In genomic region chr20:50032955-50033666, GRCh38 we compare ENCODE assay signal across 20 cellular contexts. TPM values are rescaled to one million over a fixed set of nuclear protein-coding genes. Genes with fewer than 3 reads are reported as not detected.
DNase-seq lines count a peak whose midpoint lies in the region; ATAC-seq, FAIRE-seq and TF ChIP-seq lines count a peak whose summit lies in the region.
"Had no signal": no experiment of that assay in that cellular context is flagged by ENCODE, and none has a peak within 500 bp of the region (broad histone marks: within the 10 kb centered on the region; RNA-seq: fewer than 3 reads in every experiment).

No MANE protein-coding gene starts in this region.

- H3K27ac ChIP-seq in K562 (ENCODE audit: extremely low read depth, low read depth, low read length) = no peak overlapping the region
- no peak overlapping the region for H3K27ac ChIP-seq in mesenchymal stem cell (ENCODE audit: low read length, poor library complexity, severe bottlenecking)
- peak overlapping the region; percentile 80 for H3K27ac ChIP-seq in smooth muscle cell (ENCODE audit: low read depth)
- no peak overlapping the region for H3K27ac ChIP-seq in small intestine (ENCODE audit: low read depth in 1 of 2, low read length in 1 of 2)

- peak overlapping the region; percentile 52 to 75 for H3K4ac ChIP-seq in mesenchymal stem cell (ENCODE audit: low read depth in 1 of 2, low read length in 2 of 2)

- no peak for TF ChIP-seq POLR2A in K562 (conservative IDR thresholded peaks at IDR 0.05)

- H3K4me1 ChIP-seq in K562 (replicated peaks in 1 of 2; ENCODE audit: control insufficient read depth in 2 of 2, insufficient read depth in 2 of 2, low read length in 2 of 2) (peaks cover 21 to 22% of the 10 kb centered on the region in 2 experiments; a peak in 4 of 5 replicates), mesenchymal stem cell (ENCODE audit: control insufficient read depth, insufficient read depth, low read depth, low read length) (peaks cover 33% of the 10 kb centered on the region), smooth muscle cell (ENCODE audit: low read depth) (no peaks in the 10 kb centered on the region), small intestine (ENCODE audit: control insufficient read depth in 2 of 2, insufficient read depth in 1 of 2, low read depth in 1 of 2, low read length in 1 of 2) (no peaks in the 10 kb centered on the region)

- FAIRE-seq in K562 (lab: Jason Lieb, UNC) = no peak
- no peak for FAIRE-seq in small intestine (lab: Jason Lieb, UNC)
- FAIRE-seq: islet of Langerhans had no signal

- H4K8ac ChIP-seq in mesenchymal stem cell (ENCODE audit: low read length) = peak overlapping the region; percentile 82

- H3K79me2 ChIP-seq in K562 (ENCODE audit: control insufficient read depth, insufficient read depth, low read length) (no peaks in the 10 kb centered on the region), smooth muscle cell (ENCODE audit: low read depth) (no peaks in the 10 kb centered on the region)

- H4K91ac ChIP-seq in mesenchymal stem cell (ENCODE audit: low read length) = peak overlapping the region; percentile 80

- H3K4me1 Mint-ChIP-seq in HFFc6 (ENCODE audit: low read depth) = peaks cover 54% of the 10 kb centered on the region

- WGBS in K562 (ENCODE audit: insufficient coverage, low coverage, missing lambda C conversion rate) = 74% methylated on average over 9 of the region's 9 CpGs
- WGBS in mesenchymal stem cell = 95% methylated on average over 8 of the region's 9 CpGs
- WGBS in smooth muscle cell (ENCODE audit: low lambda C conversion rate) = 88% methylated on average over 9 of the region's 9 CpGs
- WGBS in small intestine, 3 donors = 91 to 93% (median 93%) methylated on average over 9 of the region's 9 CpGs

- POLR2A ChIA-PET in K562 (lab: Yijun Ruan, JAX) = interaction anchor here (0.6 kb wide), 1 partner anchor 8 kb away, joined by 3 read pairs; no protein-coding TSS in a partner anchor

- intact Hi-C loops in K562 (cut with micrococcal nuclease) = no loop called here

- no peak overlapping the region for H3K4me3 ChIP-seq in K562
- H3K4me3 ChIP-seq in mesenchymal stem cell (ENCODE audit: insufficient read depth in 1 of 2, low read depth in 1 of 2, low read length in 2 of 2) = no peak overlapping the region
- no peak overlapping the region for H3K4me3 ChIP-seq in smooth muscle cell
- H3K4me3 ChIP-seq in small intestine (ENCODE audit: low read depth in 1 of 2, low read length in 2 of 2) = no peak overlapping the region
- H3K4me3 ChIP-seq: tibial nerve had no signal

- H3K36me3 Mint-ChIP-seq in HFFc6 (ENCODE audit: low read depth) = peaks cover 9% of the 10 kb centered on the region

- peaks cover 16% of the 10 kb centered on the region for H3F3A ChIP-seq in smooth muscle cell (ENCODE audit: low read depth)

- peak overlapping the region; percentile 54 for H2BK120ac ChIP-seq in mesenchymal stem cell (ENCODE audit: low read depth, low read length)

- H3K9me1 ChIP-seq in K562 (ENCODE audit: control insufficient read depth, insufficient read depth, low read length) = no peaks in the 10 kb centered on the region

- peaks cover under 1% of the 10 kb centered on the region for H3K27me3 Mint-ChIP-seq in HFFc6 (ENCODE audit: insufficient read depth)
- H3K27me3 Mint-ChIP-seq: activated T-cell treated with anti-CD3 and anti-CD28 coated beads, Interleukin-2, amount 50 U/mL, for 24 hours had no signal

- no peak for DNase-seq in HFFc6
- DNase-seq in K562 (ENCODE audit: extremely low read depth in 1 of 4, low spot score in 3 of 4) = no peak
- no peak for DNase-seq in mesenchymal stem cell
- DNase-seq in smooth muscle cell (lab: John Stamatoyannopoulos, UW; ENCODE audit: unreplicated experiment) = no peak
- no peak for DNase-seq in NCI-H2029 treated with DMSO at 0.1 percent for 48 hours (lab: John Stamatoyannopoulos, UW)
- no peak for DNase-seq in glomerular visceral epithelial cell (ENCODE audit: extremely low spot score)
- DNase-seq in small intestine = no peak
- DNase-seq: activated CD8-positive, alpha-beta T cell treated with anti-CD3 and anti-CD28 coated beads, Interleukin-2, amount 10 ng/mL, durations not matched to agents 7 days and 5 days; activated naive CD4-positive, alpha-beta T cell treated with anti-CD3 and anti-CD28 coated beads for 36 hours; activated T-cell treated with anti-CD3 and anti-CD28 coated beads, Interleukin-2, amount 50 U/mL, for 24 hours; anterior cingulate cortex; NCI-H345; nephron progenitor cell; stimulated activated naive CD4-positive, alpha-beta T cell had no signal

- H3K79me1 ChIP-seq in mesenchymal stem cell (replicated peaks; ENCODE audit: low read length, poor library complexity, severe bottlenecking) = no peaks in the 10 kb centered on the region

- H2AFZ ChIP-seq in K562 (ENCODE audit: low read depth, low read length) = no peak overlapping the region
- H2AFZ ChIP-seq in mesenchymal stem cell (ENCODE audit: low read depth, low read length) = no peak overlapping the region
- H2AFZ ChIP-seq in smooth muscle cell (ENCODE audit: low read depth) = no peak overlapping the region

- H3K9ac ChIP-seq in K562 (ENCODE audit: insufficient read depth in 1 of 2, low read depth in 2 of 2, low read length in 2 of 2) = no peak overlapping the region
- peak overlapping the region; percentile 59 for H3K9ac ChIP-seq in mesenchymal stem cell (ENCODE audit: low read length)
- no peak overlapping the region for H3K9ac ChIP-seq in smooth muscle cell (ENCODE audit: low read depth)

- H3K27me3 ChIP-seq in K562 (ENCODE audit: control insufficient read depth in 2 of 2, insufficient read depth in 2 of 2, low read length in 2 of 2) = no peaks in the 10 kb centered on the region
- H3K27me3 ChIP-seq in mesenchymal stem cell (ENCODE audit: control insufficient read depth in 1 of 2, insufficient read depth in 1 of 2, low read length in 2 of 2) = peaks cover 8 to 12% of the 10 kb centered on the region in 2 experiments
- no peaks in the 10 kb centered on the region for H3K27me3 ChIP-seq in smooth muscle cell (ENCODE audit: low read depth)
- no peaks in the 10 kb centered on the region for H3K27me3 ChIP-seq in small intestine (ENCODE audit: control insufficient read depth in 2 of 2, insufficient read depth in 2 of 2, low read length in 2 of 2)
- H3K27me3 ChIP-seq: tibial nerve had no signal

- H3K27ac Mint-ChIP-seq in HFFc6 = peak overlapping the region; percentile 95
- H3K27ac Mint-ChIP-seq: activated CD8-positive, alpha-beta T cell treated with anti-CD3 and anti-CD28 coated beads, Interleukin-2, amount 10 ng/mL, durations not matched to agents 7 days and 5 days; activated naive CD4-positive, alpha-beta T cell treated with anti-CD3 and anti-CD28 coated beads for 36 hours; activated T-cell treated with anti-CD3 and anti-CD28 coated beads, Interleukin-2, amount 50 U/mL, for 24 hours; memory B cell; nephron progenitor cell had no signal

- H3K36me3 ChIP-seq in K562 (ENCODE audit: control insufficient read depth, insufficient read depth, low read length) = no peaks in the 10 kb centered on the region
- H3K36me3 ChIP-seq in mesenchymal stem cell (ENCODE audit: control insufficient read depth in 1 of 2, insufficient read depth in 2 of 2, low read depth in 1 of 2, low read length in 2 of 2) = no peaks in the 10 kb centered on the region
- no peaks in the 10 kb centered on the region for H3K36me3 ChIP-seq in smooth muscle cell (ENCODE audit: low read depth)
- H3K36me3 ChIP-seq in small intestine (ENCODE audit: control insufficient read depth in 2 of 2, insufficient read depth in 2 of 2, low read length in 2 of 2) = no peaks in the 10 kb centered on the region
- H3K36me3 ChIP-seq: tibial nerve had no signal

- H3K9me3 ChIP-seq in K562 (replicated peaks; ENCODE audit: control insufficient read depth, insufficient read depth, low read depth, low read length) (0 out of 2 replicates have a peak, but pooled peaks cover 6% of the 10 kb centered on the region), mesenchymal stem cell (ENCODE audit: control insufficient read depth, low read length) (peaks cover 7% of the 10 kb centered on the region), smooth muscle cell (replicated peaks; ENCODE audit: low read depth) (no peaks in the 10 kb centered on the region), small intestine (ENCODE audit: control insufficient read depth, low read depth) (no peaks in the 10 kb centered on the region)
- H3K9me3 ChIP-seq: tibial nerve had no signal

- peaks cover 13% of the 10 kb centered on the region for H3K9me3 Mint-ChIP-seq in HFFc6
- H3K9me3 Mint-ChIP-seq: activated naive CD4-positive, alpha-beta T cell treated with anti-CD3 and anti-CD28 coated beads for 36 hours; activated T-cell treated with anti-CD3 and anti-CD28 coated beads, Interleukin-2, amount 50 U/mL, for 24 hours; memory B cell; nephron progenitor cell had no signal

- ATAC-seq in K562 = no peak
- ATAC-seq in GM21360 (IDR thresholded peaks at IDR 0.05; ENCODE audit: unreplicated experiment) = no peak
- ATAC-seq: activated CD4-positive, CD25-positive, alpha-beta regulatory T cell treated with anti-CD3 and anti-CD28 coated beads, Interleukin-2, amount 50 U/mL, for 24 hours; activated CD8-positive, alpha-beta T cell treated with anti-CD3 and anti-CD28 coated beads, Interleukin-2, amount 10 ng/mL, durations not matched to agents 7 days and 5 days; HCT116 had no signal

- in situ Hi-C loops in K562 (cut with MboI) = no loop called here

- no peak overlapping the region for H3K4me2 ChIP-seq in K562 (ENCODE audit: insufficient read depth, low read length)
- H3K4me2 ChIP-seq in mesenchymal stem cell (ENCODE audit: low read length, poor library complexity, severe bottlenecking) = no peak overlapping the region
- H3K4me2 ChIP-seq in smooth muscle cell = no peak overlapping the region

- no peak overlapping the region for H3K23ac ChIP-seq in mesenchymal stem cell (ENCODE audit: low read length in 2 of 2)

- peak overlapping the region in 1 of 2 experiments; percentile 84 for H3K14ac ChIP-seq in mesenchymal stem cell (ENCODE audit: low read length in 2 of 2)

- no peaks in the 10 kb centered on the region for H4K20me1 ChIP-seq in K562 (replicated peaks; ENCODE audit: control insufficient read depth, insufficient read depth, low read length)
- no peaks in the 10 kb centered on the region for H4K20me1 ChIP-seq in smooth muscle cell (ENCODE audit: low read depth)

- CTCF ChIA-PET in K562 (lab: Yijun Ruan, JAX; ENCODE audit: low intra/inter-chr PET ratio) = no interaction called here

- peak overlapping the region; percentile 85 to 94 for H2BK12ac ChIP-seq in mesenchymal stem cell (ENCODE audit: low read length in 2 of 2)

- TF ChIP-seq CTCF in HFFc6 (IDR thresholded peaks at IDR 0.05) = no peak
- no peak for TF ChIP-seq CTCF in K562 (IDR thresholded peaks at IDR 0.05 in 2 of 3, conservative IDR thresholded peaks at IDR 0.05 in 1 of 3; ENCODE audit: insufficient read depth in 2 of 3, low read depth in 1 of 3, low read length in 3 of 3)
- no peak for TF ChIP-seq CTCF in smooth muscle cell (IDR thresholded peaks at IDR 0.05; ENCODE audit: borderline replicate concordance, insufficient read depth, poor library complexity, severe bottlenecking)

- peak overlapping the region; percentile 77 to 88 for H3K18ac ChIP-seq in mesenchymal stem cell (ENCODE audit: low read depth in 1 of 2, low read length in 2 of 2)

- no TSS peak for BruUV-seq in K562 (replicated peaks; lab: Mats Ljungman, UMichigan)

- peak overlapping the region; percentile 62 for H2AK5ac ChIP-seq in mesenchymal stem cell (ENCODE audit: low read length, severe bottlenecking)

- H3K4me3 Mint-ChIP-seq in HFFc6 = no peak overlapping the region
- H3K4me3 Mint-ChIP-seq: activated CD8-positive, alpha-beta T cell treated with anti-CD3 and anti-CD28 coated beads, Interleukin-2, amount 10 ng/mL, durations not matched to agents 7 days and 5 days; activated naive CD4-positive, alpha-beta T cell treated with anti-CD3 and anti-CD28 coated beads for 36 hours; activated T-cell treated with anti-CD3 and anti-CD28 coated beads, Interleukin-2, amount 50 U/mL, for 24 hours; memory B cell; nephron progenitor cell had no signal

- no peak for TF ChIP-seq RAD21 in K562 (CRISPR knock-in tag; conservative IDR thresholded peaks at IDR 0.05 in 1 of 2, IDR thresholded peaks at IDR 0.05 in 1 of 2)

- H2BK15ac ChIP-seq in mesenchymal stem cell (ENCODE audit: low read depth, poor library complexity, severe bottlenecking) = no peak overlapping the region

- TF ChIP-seq EP300 in K562 (IDR thresholded peaks at IDR 0.05; ENCODE audit: low read length) = no peak

- H2BK5ac ChIP-seq in mesenchymal stem cell (ENCODE audit: low read depth, low read length, poor library complexity, severe bottlenecking) = no peak overlapping the region

RNA-seq across cellular contexts. Expression of gene SNAI1, which starts 50.3 kb away (rescaled TPM):
- 1 to 10 TPM; 4.7 to 6.8 (median 5.2) TPM for total RNA-seq in HFFc6 (2021; fragmentation: NEBNext Ultra II Directional; extraction: Animal tissue kit (Norgen Biotek cat#: 25700))
- 4.4 and 12.8 TPM in 2 replicates for total RNA-seq in K562 (2011; cell fraction: chromatin; rRNA removed; ENCODE audit: low replicate concordance)
- total RNA-seq in K562 (2011; cell fraction: nucleolus; rRNA removed) = 12.4 and 15.3 TPM in 2 replicates
- 9.8 and 10.2 TPM in 2 replicates for total RNA-seq in K562 (2011; cell fraction: nucleoplasm; rRNA removed)
- 1.7 and 7.3 TPM in 2 replicates for total RNA-seq in K562 (2014; rRNA removed)
- total RNA-seq in K562 (2014; rRNA removed; fragmentation: Illumina TruSeq; extraction: Trizol) = 1.1 and 2.0 TPM in 2 replicates
- total RNA-seq in K562 (2015; rRNA removed; fragmentation: Illumina TruSeq; extraction: Trizol) = 2.4 TPM in 2 replicates
- total RNA-seq in K562 (2021) = 10.7 and 13.4 TPM in 2 replicates
- polyA plus RNA-seq in K562 (2011; rRNA removed) = 1.6 and 7.1 TPM in 2 replicates
- 2.3 and 3.2 TPM in 2 replicates for polyA plus RNA-seq in K562 (2011; cell fraction: cytosol; rRNA removed)
- polyA plus RNA-seq in K562 (2011; cell fraction: nucleus; rRNA removed) = 10.9 and 15.0 TPM in 2 replicates
- polyA plus RNA-seq in K562 (2012) = 9.7 and 21.7 TPM in 2 replicates
- polyA plus RNA-seq in K562 (2014; fragmentation: Illumina TruSeq; extraction: Trizol) = 11.6 and 12.3 TPM in 2 replicates
- polyA plus RNA-seq in K562 (2014; fragmentation: Nextera tagmentation; extraction: Ambion mirVana) = under 1 TPM; 0.32 to 0.80 TPM
- 3.1 and 6.4 TPM in 2 replicates for polyA plus RNA-seq in K562 (2014; rRNA removed)
- 1.2 and 1.4 TPM in 2 replicates for polyA minus RNA-seq in K562 (2011; rRNA and poly(A)+ RNA removed)
- polyA minus RNA-seq in K562 (2011; cell fraction: cytosol; rRNA and poly(A)+ RNA removed) = 3.7 and 4.9 TPM in 2 replicates
- polyA minus RNA-seq in K562 (2011; cell fraction: nucleus; rRNA and poly(A)+ RNA removed) = 6.7 and 14.1 TPM in 2 replicates
- 36.2 TPM for polyA plus RNA-seq in mesenchymal stem cell (2013, experiment 1 of 2)
- 36.0 TPM for polyA plus RNA-seq in mesenchymal stem cell (2013, experiment 2 of 2)
- total RNA-seq in smooth muscle cell = 3.7 and 5.6 TPM in 2 replicates
- 16.1 and 20.7 TPM in 2 replicates for polyA plus RNA-seq in smooth muscle cell
- polyA plus RNA-seq in small intestine = 1 to 10 TPM in 2 of 3 donors, not detected in 1; 1.1 to 6.9 TPM
